Comparison of ENCODE assay signal across 1 cellular context in the genomic region with DNA sequence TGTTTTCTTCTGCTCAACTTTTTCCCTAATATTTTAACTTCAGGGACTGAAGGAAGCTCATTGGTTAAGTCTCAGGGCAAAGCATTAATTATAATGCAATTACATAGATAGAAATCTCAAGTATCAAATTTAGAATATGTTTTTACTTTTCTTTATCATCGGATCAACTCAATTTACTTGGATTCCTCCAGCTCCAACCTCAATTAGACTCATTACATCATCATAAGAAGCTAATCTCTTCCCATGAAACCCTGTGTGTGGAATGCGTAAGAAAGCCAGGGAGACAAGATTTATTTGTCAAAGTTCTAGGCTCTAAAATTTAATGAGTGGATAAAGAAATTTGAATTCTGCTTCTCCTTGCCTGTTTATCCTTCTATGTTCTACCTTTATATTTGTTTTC.
A peak's percentile ranks its signal among the peaks of the same experiment; 100 is the strongest.
TF ChIP-seq lines count a peak whose summit lies in the region.

No MANE protein-coding gene starts in this region.

TF ChIP-seq in SK-N-SH treated with all-trans-retinoic acid at 6 μM for 48 hours, 23 proteins besides CTCF, POLR2A, EP300 and RAD21 (continued from another document):
- TF ChIP-seq, protein P1, sequence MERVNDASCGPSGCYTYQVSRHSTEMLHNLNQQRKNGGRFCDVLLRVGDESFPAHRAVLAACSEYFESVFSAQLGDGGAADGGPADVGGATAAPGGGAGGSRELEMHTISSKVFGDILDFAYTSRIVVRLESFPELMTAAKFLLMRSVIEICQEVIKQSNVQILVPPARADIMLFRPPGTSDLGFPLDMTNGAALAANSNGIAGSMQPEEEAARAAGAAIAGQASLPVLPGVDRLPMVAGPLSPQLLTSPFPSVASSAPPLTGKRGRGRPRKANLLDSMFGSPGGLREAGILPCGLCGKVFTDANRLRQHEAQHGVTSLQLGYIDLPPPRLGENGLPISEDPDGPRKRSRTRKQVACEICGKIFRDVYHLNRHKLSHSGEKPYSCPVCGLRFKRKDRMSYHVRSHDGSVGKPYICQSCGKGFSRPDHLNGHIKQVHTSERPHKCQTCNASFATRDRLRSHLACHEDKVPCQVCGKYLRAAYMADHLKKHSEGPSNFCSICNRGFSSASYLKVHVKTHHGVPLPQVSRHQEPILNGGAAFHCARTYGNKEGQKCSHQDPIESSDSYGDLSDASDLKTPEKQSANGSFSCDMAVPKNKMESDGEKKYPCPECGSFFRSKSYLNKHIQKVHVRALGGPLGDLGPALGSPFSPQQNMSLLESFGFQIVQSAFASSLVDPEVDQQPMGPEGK (CRISPR knock-in tag; IDR thresholded peaks at IDR 0.05; ENCODE audit: borderline replicate concordance): peak; percentile 76; the same call in 1 of the 2 replicates
- TF ChIP-seq ARNTL (CRISPR knock-in tag; IDR thresholded peaks at IDR 0.05; ENCODE audit: borderline replicate concordance, low read depth) (no peak), ZNF8 (CRISPR knock-in tag; IDR thresholded peaks at IDR 0.05) (no peak), OSR1 (CRISPR knock-in tag; IDR thresholded peaks at IDR 0.05) (no peak), GLIS3 (CRISPR knock-in tag; IDR thresholded peaks at IDR 0.05) (peak; percentile 92; the same call in 1 of the 2 replicates), ZNF70 (CRISPR knock-in tag; IDR thresholded peaks at IDR 0.05) (no peak)
- TF ChIP-seq, protein P2, sequence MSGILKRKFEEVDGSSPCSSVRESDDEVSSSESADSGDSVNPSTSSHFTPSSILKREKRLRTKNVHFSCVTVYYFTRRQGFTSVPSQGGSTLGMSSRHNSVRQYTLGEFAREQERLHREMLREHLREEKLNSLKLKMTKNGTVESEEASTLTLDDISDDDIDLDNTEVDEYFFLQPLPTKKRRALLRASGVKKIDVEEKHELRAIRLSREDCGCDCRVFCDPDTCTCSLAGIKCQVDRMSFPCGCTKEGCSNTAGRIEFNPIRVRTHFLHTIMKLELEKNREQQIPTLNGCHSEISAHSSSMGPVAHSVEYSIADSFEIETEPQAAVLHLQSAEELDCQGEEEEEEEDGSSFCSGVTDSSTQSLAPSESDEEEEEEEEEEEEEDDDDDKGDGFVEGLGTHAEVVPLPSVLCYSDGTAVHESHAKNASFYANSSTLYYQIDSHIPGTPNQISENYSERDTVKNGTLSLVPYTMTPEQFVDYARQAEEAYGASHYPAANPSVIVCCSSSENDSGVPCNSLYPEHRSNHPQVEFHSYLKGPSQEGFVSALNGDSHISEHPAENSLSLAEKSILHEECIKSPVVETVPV (CRISPR knock-in tag; IDR thresholded peaks at IDR 0.05): no peak
